In genomic region chr3:194961149-194961548, GRCh38 we compare ENCODE assay signal across 19 cellular contexts.
"Had no signal": no experiment of that assay in that cellular context is flagged by ENCODE, and none has a peak within 500 bp of the region (broad histone marks: within the 10 kb centered on the region; RNA-seq: fewer than 3 reads in every experiment).

No MANE protein-coding gene starts in this region.

- H3K9me3 Mint-ChIP-seq: naive thymus-derived CD4-positive, alpha-beta T cell; nephron progenitor cell; stimulated activated effector memory CD8-positive, alpha-beta T cell treated with anti-CD3 and anti-CD28 coated beads, Interleukin-12 subunit alpha, Interleukin-12 subunit beta, amount 100 ng/mL, for 72 hours; stimulated activated naive CD8-positive, alpha-beta T cell treated with anti-CD3 and anti-CD28 coated beads, Interleukin-15, Interleukin-2, amounts not matched to agents 100 ng/mL and 50 ng/mL, for 24 hours had no signal

- H3K4me3 ChIP-seq: heart right ventricle, left ventricle myocardium inferior, lower lobe of right lung, right atrium auricular region, sigmoid colon, testis, transverse colon, uterus had no signal

- H3K9me3 ChIP-seq: heart right ventricle, left ventricle myocardium inferior, lower lobe of right lung, right atrium auricular region, sigmoid colon, testis, transverse colon, uterus had no signal

- H3K27me3 ChIP-seq: heart right ventricle, right atrium auricular region, sigmoid colon, testis, transverse colon, uterus had no signal

- H3K36me3 ChIP-seq: heart right ventricle, left ventricle myocardium inferior, lower lobe of right lung, right atrium auricular region, sigmoid colon, transverse colon, uterus had no signal

- H3K4me1 ChIP-seq: lower lobe of right lung, right atrium auricular region, sigmoid colon, testis, transverse colon, uterus had no signal

- H3K27ac ChIP-seq: lower lobe of right lung, sigmoid colon, testis, transverse colon, uterus had no signal

- ATAC-seq: esophagus mucosa; lower lobe of right lung; naive thymus-derived CD4-positive, alpha-beta T cell; stimulated activated effector memory CD8-positive, alpha-beta T cell treated with anti-CD3 and anti-CD28 coated beads, Interleukin-12 subunit alpha, Interleukin-12 subunit beta, amount 100 ng/mL, for 72 hours had no signal

- H3K4me1 Mint-ChIP-seq: naive thymus-derived CD4-positive, alpha-beta T cell; stimulated activated effector memory CD8-positive, alpha-beta T cell treated with anti-CD3 and anti-CD28 coated beads, Interleukin-12 subunit alpha, Interleukin-12 subunit beta, amount 100 ng/mL, for 72 hours had no signal

- H3K36me3 Mint-ChIP-seq: naive thymus-derived CD4-positive, alpha-beta T cell; stimulated activated effector memory CD8-positive, alpha-beta T cell treated with anti-CD3 and anti-CD28 coated beads, Interleukin-12 subunit alpha, Interleukin-12 subunit beta, amount 100 ng/mL, for 72 hours had no signal

- H3K27me3 Mint-ChIP-seq: stimulated activated naive CD8-positive, alpha-beta T cell treated with anti-CD3 and anti-CD28 coated beads, Interleukin-15, Interleukin-2, amounts not matched to agents 100 ng/mL and 50 ng/mL, for 24 hours had no signal

- H3K27ac Mint-ChIP-seq: naive thymus-derived CD4-positive, alpha-beta T cell; nephron progenitor cell; stimulated activated effector memory CD8-positive, alpha-beta T cell treated with anti-CD3 and anti-CD28 coated beads, Interleukin-12 subunit alpha, Interleukin-12 subunit beta, amount 100 ng/mL, for 72 hours; stimulated activated naive CD8-positive, alpha-beta T cell treated with anti-CD3 and anti-CD28 coated beads, Interleukin-15, Interleukin-2, amounts not matched to agents 100 ng/mL and 50 ng/mL, for 24 hours had no signal

- H3K4me3 Mint-ChIP-seq: naive thymus-derived CD4-positive, alpha-beta T cell; nephron progenitor cell; stimulated activated effector memory CD8-positive, alpha-beta T cell treated with anti-CD3 and anti-CD28 coated beads, Interleukin-12 subunit alpha, Interleukin-12 subunit beta, amount 100 ng/mL, for 72 hours; stimulated activated naive CD8-positive, alpha-beta T cell treated with anti-CD3 and anti-CD28 coated beads, Interleukin-15, Interleukin-2, amounts not matched to agents 100 ng/mL and 50 ng/mL, for 24 hours had no signal

- DNase-seq: central memory CD4-positive, alpha-beta T cell; effector memory CD4-positive, alpha-beta T cell; heart right ventricle; hypothalamus; left ventricle myocardium inferior; lower lobe of right lung; mesendoderm; naive thymus-derived CD4-positive, alpha-beta T cell; nephron progenitor cell; small intestine; stimulated activated CD4-positive, alpha-beta T cell treated with anti-CD3 and anti-CD28 coated beads, Interleukin-2, amount 100 ng/mL, for 48 hours; testis; transverse colon; uterus had no signal
